ENCODE assay signal across 18 cellular contexts in the genomic region with DNA sequence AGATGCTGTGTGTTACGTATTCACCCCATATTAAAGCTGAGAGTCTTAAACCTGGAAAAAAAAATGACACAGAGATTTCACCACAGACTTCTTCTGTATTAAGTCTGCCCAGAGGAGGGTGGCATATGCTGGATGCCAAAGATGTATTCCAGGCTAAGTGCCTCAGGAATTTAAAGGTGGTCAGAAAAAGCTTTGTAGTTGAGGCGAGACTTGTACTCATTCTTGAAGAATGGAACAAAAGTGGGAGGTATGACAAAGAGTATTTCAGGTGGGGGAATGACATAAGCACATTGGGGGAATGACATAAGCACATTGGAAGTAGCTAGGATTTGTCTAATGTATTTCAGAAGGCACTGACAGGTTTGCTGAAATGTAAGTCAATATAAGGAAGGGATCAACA.
DNase-seq lines count a peak whose midpoint lies in the region; ATAC-seq and TF ChIP-seq lines count a peak whose summit lies in the region.
"Had no signal": no experiment of that assay in that cellular context is flagged by ENCODE, and none has a peak within 500 bp of the region (broad histone marks: within the 10 kb centered on the region; RNA-seq: fewer than 3 reads in every experiment).

No MANE protein-coding gene starts in this region.

- TF ChIP-seq CTCF in CD14-positive monocyte (IDR thresholded peaks at IDR 0.05) (no peak), mesothelial cell of epicardium (IDR thresholded peaks at IDR 0.05; ENCODE audit: unreplicated experiment) (no peak), WTC11 (IDR thresholded peaks at IDR 0.05) (no peak)
- no peak for TF ChIP-seq CTCF in CD8-positive, alpha-beta T cell (IDR thresholded peaks at IDR 0.05)
- no peak for TF ChIP-seq CTCF in activated CD8-positive, alpha-beta T cell treated with anti-CD3 and anti-CD28 coated beads for 36 hours (IDR thresholded peaks at IDR 0.05)

- peaks cover 0 to 11% of the 10 kb centered on the region in 2 donors for H3K36me3 Mint-ChIP-seq in CD14-positive monocyte
- peaks cover 16% of the 10 kb centered on the region for H3K36me3 Mint-ChIP-seq in CD8-positive, alpha-beta T cell
- H3K36me3 Mint-ChIP-seq in activated CD8-positive, alpha-beta T cell treated with anti-CD3 and anti-CD28 coated beads for 36 hours (ENCODE audit: low read depth), result peaks cover 42% of the 10 kb centered on the region
- peaks cover 7% of the 10 kb centered on the region for H3K36me3 Mint-ChIP-seq in mesothelial cell of epicardium
- H3K36me3 Mint-ChIP-seq in WTC11, result no peaks in the 10 kb centered on the region

- H3K4me1 Mint-ChIP-seq in CD14-positive monocyte (peaks cover 71% of the 10 kb centered on the region), mesothelial cell of epicardium (peaks cover 7% of the 10 kb centered on the region), WTC11 (peaks cover 4% of the 10 kb centered on the region; the same call in 1 of the 2 replicates)
- peaks cover 43% of the 10 kb centered on the region for H3K4me1 Mint-ChIP-seq in CD8-positive, alpha-beta T cell (ENCODE audit: low read depth)
- peaks cover 44% of the 10 kb centered on the region for H3K4me1 Mint-ChIP-seq in activated CD8-positive, alpha-beta T cell treated with anti-CD3 and anti-CD28 coated beads for 36 hours (ENCODE audit: low read depth)

- H3K27ac ChIP-seq in CD8-positive, alpha-beta T cell (ENCODE audit: low read depth, low read length), result no peak overlapping the region
- H3K27ac ChIP-seq: BLaER1, gastrocnemius medialis, pancreas, Peyer's patch, thoracic aorta, WERI-Rb-1 had no signal

- no peaks in the 10 kb centered on the region for H3K9me3 ChIP-seq in CD8-positive, alpha-beta T cell (ENCODE audit: low read length)
- H3K9me3 ChIP-seq: BLaER1, gastrocnemius medialis, pancreas, Peyer's patch had no signal

- ATAC-seq in CD8-positive, alpha-beta T cell, result no peak
- ATAC-seq in activated CD8-positive, alpha-beta T cell treated with anti-CD3 and anti-CD28 coated beads for 36 hours, result peak; percentile 45
- ATAC-seq in WTC11, result no peak
- ATAC-seq: gastrocnemius medialis, pancreas had no signal

- peak overlapping the region in 4 of 7 donors; percentile 28 to 90 (median 60) for H3K27ac Mint-ChIP-seq in CD14-positive monocyte
- H3K27ac Mint-ChIP-seq in CD8-positive, alpha-beta T cell, result peak overlapping the region; percentile 55
- peak overlapping the region; percentile 80 for H3K27ac Mint-ChIP-seq in activated CD8-positive, alpha-beta T cell treated with anti-CD3 and anti-CD28 coated beads for 36 hours
- H3K27ac Mint-ChIP-seq in mesothelial cell of epicardium, result no peak overlapping the region
- no peak overlapping the region for H3K27ac Mint-ChIP-seq in WTC11

- CTCF ChIA-PET in CD8-positive, alpha-beta T cell (lab: Charles Lee), result no interaction called here
- CTCF ChIA-PET in activated CD8-positive, alpha-beta T cell treated with anti-CD3 and anti-CD28 coated beads for 36 hours (lab: Charles Lee), result interaction anchor here (0.7 to 1.6 kb wide), 2 partner anchors 15 to 76 kb away, joined by 3 to 4 read pairs; no protein-coding TSS in a partner anchor
- CTCF ChIA-PET in WTC11 (lab: Charles Lee), result no interaction called here

- H3K4me1 ChIP-seq in CD8-positive, alpha-beta T cell (ENCODE audit: insufficient read depth, low read length), result peaks cover 19% of the 10 kb centered on the region
- H3K4me1 ChIP-seq: BLaER1, Peyer's patch had no signal

- H3K27me3 ChIP-seq in CD8-positive, alpha-beta T cell (ENCODE audit: insufficient read depth, low read length), result no peaks in the 10 kb centered on the region
- H3K27me3 ChIP-seq: BLaER1, gastrocnemius medialis, pancreas, Peyer's patch had no signal

- H3K9me3 Mint-ChIP-seq in CD14-positive monocyte (peaks cover 0 to 6% (median 0%) of the 10 kb centered on the region in 7 donors), mesothelial cell of epicardium (peaks cover 2% of the 10 kb centered on the region), WTC11 (no peaks in the 10 kb centered on the region)
- peaks cover 4% of the 10 kb centered on the region for H3K9me3 Mint-ChIP-seq in CD8-positive, alpha-beta T cell
- no peaks in the 10 kb centered on the region for H3K9me3 Mint-ChIP-seq in activated CD8-positive, alpha-beta T cell treated with anti-CD3 and anti-CD28 coated beads for 36 hours

- peaks cover 0 to 2% (median 0%) of the 10 kb centered on the region in 3 donors for H3K27me3 Mint-ChIP-seq in CD14-positive monocyte (ENCODE audit: low read depth in 3 of 3)
- no peaks in the 10 kb centered on the region for H3K27me3 Mint-ChIP-seq in CD8-positive, alpha-beta T cell (ENCODE audit: low read depth)
- no peaks in the 10 kb centered on the region for H3K27me3 Mint-ChIP-seq in activated CD8-positive, alpha-beta T cell treated with anti-CD3 and anti-CD28 coated beads for 36 hours
- H3K27me3 Mint-ChIP-seq in mesothelial cell of epicardium (ENCODE audit: low read depth), result no peaks in the 10 kb centered on the region
- H3K27me3 Mint-ChIP-seq in WTC11 (ENCODE audit: low read depth), result no peaks in the 10 kb centered on the region

- H3K4me3 ChIP-seq in CD8-positive, alpha-beta T cell (ENCODE audit: low read depth, low read length), result no peak overlapping the region
- H3K4me3 ChIP-seq: BLaER1, gastrocnemius medialis, pancreas, Peyer's patch had no signal

- H3K36me3 ChIP-seq in CD8-positive, alpha-beta T cell (ENCODE audit: insufficient read depth, low read length), result no peaks in the 10 kb centered on the region
- H3K36me3 ChIP-seq: gastrocnemius medialis, pancreas, Peyer's patch, thoracic aorta, WERI-Rb-1 had no signal

- DNase-seq in CD14-positive monocyte (ENCODE audit: low spot score) (no peak), kidney glomerular epithelial cell (lab: John Stamatoyannopoulos, UW) (peak; percentile 73), mesothelial cell of epicardium (ENCODE audit: low spot score in 2 of 2, unreplicated experiment in 2 of 2) (no peak), cerebellar cortex (ENCODE audit: low spot score) (no peak), WTC11 (ENCODE audit: low spot score) (no peak)
- no peak for DNase-seq in CD8-positive, alpha-beta T cell
- no peak for DNase-seq in activated CD8-positive, alpha-beta T cell treated with anti-CD3 and anti-CD28 coated beads for 36 hours
- DNase-seq: amniotic stem cell; gastrocnemius medialis; HCEC 1CT; NCI-H1092; pancreas; Peyer's patch; stimulated activated CD4-positive, alpha-beta T cell treated with anti-CD3 and anti-CD28 coated beads, Interleukin-4, amount 100 ng/mL, for 4 hours; SW 1271; WERI-Rb-1 had no signal

- intact Hi-C loops in CD14-positive monocyte (cut with micrococcal nuclease), result no loop called here
- intact Hi-C loops in CD8-positive, alpha-beta T cell (cut with DNase I, micrococcal nuclease), result no loop called here
- intact Hi-C loops in activated CD8-positive, alpha-beta T cell treated with anti-CD3 and anti-CD28 coated beads for 36 hours (cut with micrococcal nuclease), result loop anchor here (2.0 kb wide), 1 partner anchor 98 kb away; a partner anchor contains a TSS

- POLR2A ChIA-PET in CD8-positive, alpha-beta T cell (lab: Charles Lee), result no interaction called here
- POLR2A ChIA-PET in activated CD8-positive, alpha-beta T cell treated with anti-CD3 and anti-CD28 coated beads for 36 hours (lab: Charles Lee), result no interaction called here
- POLR2A ChIA-PET in WTC11 (lab: Charles Lee), result no interaction called here

- H3K4me3 Mint-ChIP-seq in CD14-positive monocyte (no peak overlapping the region), mesothelial cell of epicardium (no peak overlapping the region), WTC11 (no peak overlapping the region)
- H3K4me3 Mint-ChIP-seq in CD8-positive, alpha-beta T cell, result no peak overlapping the region
- no peak overlapping the region for H3K4me3 Mint-ChIP-seq in activated CD8-positive, alpha-beta T cell treated with anti-CD3 and anti-CD28 coated beads for 36 hours

TF ChIP-seq in WTC11, 78 proteins besides CTCF, POLR2A, EP300 and RAD21 (continues in another document):
- TF ChIP-seq ZNF121 (CRISPR knock-in tag; IDR thresholded peaks at IDR 0.05), result no peak
- TF ChIP-seq ESRRA (CRISPR knock-in tag; IDR thresholded peaks at IDR 0.05; ENCODE audit: borderline replicate concordance), result no peak
- TF ChIP-seq ZNF423 (CRISPR knock-in tag; IDR thresholded peaks at IDR 0.05), result no peak
- TF ChIP-seq, protein P1, sequence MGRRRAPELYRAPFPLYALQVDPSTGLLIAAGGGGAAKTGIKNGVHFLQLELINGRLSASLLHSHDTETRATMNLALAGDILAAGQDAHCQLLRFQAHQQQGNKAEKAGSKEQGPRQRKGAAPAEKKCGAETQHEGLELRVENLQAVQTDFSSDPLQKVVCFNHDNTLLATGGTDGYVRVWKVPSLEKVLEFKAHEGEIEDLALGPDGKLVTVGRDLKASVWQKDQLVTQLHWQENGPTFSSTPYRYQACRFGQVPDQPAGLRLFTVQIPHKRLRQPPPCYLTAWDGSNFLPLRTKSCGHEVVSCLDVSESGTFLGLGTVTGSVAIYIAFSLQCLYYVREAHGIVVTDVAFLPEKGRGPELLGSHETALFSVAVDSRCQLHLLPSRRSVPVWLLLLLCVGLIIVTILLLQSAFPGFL (CRISPR knock-in tag; IDR thresholded peaks at IDR 0.05; ENCODE audit: borderline replicate concordance), result no peak
- TF ChIP-seq, protein P2, sequence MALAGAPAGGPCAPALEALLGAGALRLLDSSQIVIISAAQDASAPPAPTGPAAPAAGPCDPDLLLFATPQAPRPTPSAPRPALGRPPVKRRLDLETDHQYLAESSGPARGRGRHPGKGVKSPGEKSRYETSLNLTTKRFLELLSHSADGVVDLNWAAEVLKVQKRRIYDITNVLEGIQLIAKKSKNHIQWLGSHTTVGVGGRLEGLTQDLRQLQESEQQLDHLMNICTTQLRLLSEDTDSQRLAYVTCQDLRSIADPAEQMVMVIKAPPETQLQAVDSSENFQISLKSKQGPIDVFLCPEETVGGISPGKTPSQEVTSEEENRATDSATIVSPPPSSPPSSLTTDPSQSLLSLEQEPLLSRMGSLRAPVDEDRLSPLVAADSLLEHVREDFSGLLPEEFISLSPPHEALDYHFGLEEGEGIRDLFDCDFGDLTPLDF (CRISPR knock-in tag; IDR thresholded peaks at IDR 0.05), result no peak
- no peak for TF ChIP-seq PRRX2 (CRISPR knock-in tag; IDR thresholded peaks at IDR 0.05)
- TF ChIP-seq, protein P3, sequence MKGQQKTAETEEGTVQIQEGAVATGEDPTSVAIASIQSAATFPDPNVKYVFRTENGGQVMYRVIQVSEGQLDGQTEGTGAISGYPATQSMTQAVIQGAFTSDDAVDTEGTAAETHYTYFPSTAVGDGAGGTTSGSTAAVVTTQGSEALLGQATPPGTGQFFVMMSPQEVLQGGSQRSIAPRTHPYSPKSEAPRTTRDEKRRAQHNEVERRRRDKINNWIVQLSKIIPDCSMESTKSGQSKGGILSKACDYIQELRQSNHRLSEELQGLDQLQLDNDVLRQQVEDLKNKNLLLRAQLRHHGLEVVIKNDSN (CRISPR knock-in tag; IDR thresholded peaks at IDR 0.05), result no peak
- no peak for TF ChIP-seq GABPB1 (CRISPR knock-in tag; IDR thresholded peaks at IDR 0.05)
- TF ChIP-seq RELA (CRISPR knock-in tag; IDR thresholded peaks at IDR 0.05; ENCODE audit: borderline replicate concordance), result no peak
- TF ChIP-seq NR3C1 (CRISPR knock-in tag; conservative IDR thresholded peaks at IDR 0.05; ENCODE audit: low read depth), result no peak
- no peak for TF ChIP-seq ZNF671 (CRISPR knock-in tag; IDR thresholded peaks at IDR 0.05)

Comparison
In these comparisons a context has a peak if more than half of its experiments do, and no peak if none do; other contexts are left out.
1. H3K27ac Mint-ChIP-seq: peak in CD14-positive monocyte (4 of 7), CD8-positive, alpha-beta T cell (single experiment) and activated CD8-positive, alpha-beta T cell treated with anti-CD3 and anti-CD28 coated beads for 36 hours (single experiment); none in mesothelial cell of epicardium (single experiment) and WTC11 (single experiment).